1 cellular context compared by ENCODE assay signal in the genomic region with DNA sequence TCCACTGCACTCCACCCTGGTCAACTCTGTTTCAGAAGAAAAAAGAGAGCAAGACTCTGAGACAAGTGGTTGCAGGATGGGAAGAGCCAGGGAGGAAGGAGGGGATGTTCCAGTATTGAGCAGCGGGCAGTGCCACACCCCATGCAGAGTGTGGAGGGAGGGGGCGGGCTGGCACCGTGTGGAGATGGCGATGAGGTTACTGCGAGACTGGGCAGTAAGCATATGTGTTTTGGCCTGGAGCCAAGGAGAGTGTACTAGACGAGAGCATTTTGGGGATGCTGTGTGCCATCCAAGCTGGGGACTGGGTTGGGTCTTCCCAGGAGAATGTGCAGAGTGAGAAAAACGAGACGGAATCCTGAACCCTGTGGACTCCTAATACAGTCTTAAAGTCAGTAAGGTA.
TF ChIP-seq lines count a peak whose summit lies in the region.

No MANE protein-coding gene starts in this region.

TF ChIP-seq in K562, 482 proteins besides CTCF, POLR2A, EP300 and RAD21:
- peak; percentile 93 for TF ChIP-seq NFIC (IDR thresholded peaks at IDR 0.05)
- TF ChIP-seq NFIX (CRISPR knock-in tag; IDR thresholded peaks at IDR 0.05; ENCODE audit: low read depth): peak; percentile 33; the same call in 1 of the 2 replicates
- no peak for TF ChIP-seq TAF1 (IDR thresholded peaks at IDR 0.05; ENCODE audit: control insufficient read depth, extremely low read depth, insufficient read depth, low read length, severe bottlenecking)
